In the genomic region with DNA sequence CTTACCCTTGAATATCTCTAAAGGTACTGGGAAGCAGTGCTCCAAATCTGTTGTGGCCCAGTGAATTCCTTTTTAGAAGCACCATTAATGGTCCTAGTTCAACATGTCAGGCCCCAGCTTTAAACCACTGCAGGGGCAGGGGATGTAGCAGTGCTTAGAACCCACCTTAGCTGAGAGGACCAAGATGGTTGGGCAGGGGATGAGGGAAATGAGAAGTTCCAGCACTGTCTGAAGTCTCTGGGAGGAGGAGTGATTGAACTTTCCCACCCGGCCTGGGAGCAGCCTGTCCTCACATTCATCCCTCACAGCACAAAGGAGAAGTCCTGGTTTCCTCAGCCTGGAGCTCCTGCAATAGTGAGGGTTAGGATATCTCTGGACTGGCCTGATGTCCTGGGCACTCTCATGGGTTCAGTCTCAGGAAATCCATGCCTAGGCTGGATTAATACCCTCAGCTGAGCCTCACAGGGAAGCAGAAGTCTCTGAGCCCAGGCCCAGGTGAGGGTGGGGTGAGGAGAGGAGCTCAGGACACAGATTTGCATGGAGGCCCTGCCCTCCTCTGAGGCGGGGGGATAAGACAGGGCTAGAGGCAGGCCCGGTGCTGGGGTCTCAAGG, we compare ENCODE assay signal across 24 cellular contexts. TPM values are rescaled to one million over a fixed set of nuclear protein-coding genes. Genes with fewer than 3 reads are reported as not detected.
"Had no signal": no experiment of that assay in that cellular context is flagged by ENCODE, and none has a peak within 500 bp of the region (broad histone marks: within the 10 kb centered on the region; RNA-seq: fewer than 3 reads in every experiment).

No MANE protein-coding gene starts in this region.

- H3K4me1 ChIP-seq: left ventricle myocardium inferior, neural progenitor cell, parathyroid adenoma, psoas muscle, sigmoid colon, tibial nerve, uterus had no signal

- H3K27me3 ChIP-seq: uterus had no signal

- H2AFZ ChIP-seq: neural progenitor cell, parathyroid adenoma had no signal

- H3K36me3 ChIP-seq: left ventricle myocardium inferior, neural progenitor cell, sigmoid colon, spleen, tibial nerve, uterus had no signal

- H3K9me3 Mint-ChIP-seq: immature natural killer cell; mesothelial cell of epicardium; naive B cell; natural killer cell; nephron progenitor cell; neural progenitor cell; stimulated activated effector memory CD8-positive, alpha-beta T cell treated with anti-CD3 and anti-CD28 coated beads, Interleukin-12 subunit alpha, Interleukin-12 subunit beta, amount 100 ng/mL, for 72 hours; stimulated activated naive CD8-positive, alpha-beta T cell treated with anti-CD3 and anti-CD28 coated beads, Interleukin-15, amount 100 ng/mL, for 72 hours; type B pancreatic cell had no signal

- H3K79me2 ChIP-seq: parathyroid adenoma had no signal

- H3K36me3 Mint-ChIP-seq: immature natural killer cell; mesothelial cell of epicardium; naive B cell; natural killer cell; neural progenitor cell; stimulated activated effector memory CD8-positive, alpha-beta T cell treated with anti-CD3 and anti-CD28 coated beads, Interleukin-12 subunit alpha, Interleukin-12 subunit beta, amount 100 ng/mL, for 72 hours; type B pancreatic cell had no signal

- H3K4me2 ChIP-seq: neural progenitor cell had no signal

- H3K27ac ChIP-seq: left ventricle myocardium inferior, neural progenitor cell, parathyroid adenoma, psoas muscle, sigmoid colon, spleen, tibial nerve, uterus had no signal

- H3K4me3 Mint-ChIP-seq: immature natural killer cell; mesothelial cell of epicardium; natural killer cell; nephron progenitor cell; neural progenitor cell; stimulated activated effector memory CD8-positive, alpha-beta T cell treated with anti-CD3 and anti-CD28 coated beads, Interleukin-12 subunit alpha, Interleukin-12 subunit beta, amount 100 ng/mL, for 72 hours; stimulated activated naive CD8-positive, alpha-beta T cell treated with anti-CD3 and anti-CD28 coated beads, Interleukin-15, amount 100 ng/mL, for 72 hours; type B pancreatic cell had no signal

- H3K9me3 ChIP-seq: left ventricle myocardium inferior, psoas muscle, sigmoid colon, spleen, tibial nerve, uterus had no signal

- H3K9ac ChIP-seq: neural progenitor cell, parathyroid adenoma had no signal

- H3K4me3 ChIP-seq: left ventricle myocardium inferior, lung, neural progenitor cell, psoas muscle, sigmoid colon, spleen, tibial nerve, uterus had no signal

- H3K27ac Mint-ChIP-seq: immature natural killer cell; mesothelial cell of epicardium; natural killer cell; nephron progenitor cell; neural progenitor cell; stimulated activated effector memory CD8-positive, alpha-beta T cell treated with anti-CD3 and anti-CD28 coated beads, Interleukin-12 subunit alpha, Interleukin-12 subunit beta, amount 100 ng/mL, for 72 hours; type B pancreatic cell had no signal

- ATAC-seq: psoas muscle had no signal

- H3K27me3 Mint-ChIP-seq: naive B cell had no signal

- H3K4me1 Mint-ChIP-seq: immature natural killer cell; mesothelial cell of epicardium; natural killer cell; neural progenitor cell; stimulated activated effector memory CD8-positive, alpha-beta T cell treated with anti-CD3 and anti-CD28 coated beads, Interleukin-12 subunit alpha, Interleukin-12 subunit beta, amount 100 ng/mL, for 72 hours; stimulated activated naive CD8-positive, alpha-beta T cell treated with anti-CD3 and anti-CD28 coated beads, Interleukin-15, amount 100 ng/mL, for 72 hours had no signal

RNA-seq across cellular contexts. Expression of a gene that starts 28.6 kb away (rescaled TPM):
- total RNA-seq: left ventricle myocardium inferior, lower leg skin, mesothelial cell of epicardium, mononuclear cell, natural killer cell, omental fat pad, posterior vena cava, psoas muscle, temporal lobe, tibial nerve, ureter had no signal

RNA-seq across cellular contexts. Expression of a gene that starts 56.7 kb away (rescaled TPM):
- total RNA-seq: kidney epithelial cell, left ventricle myocardium inferior, lower leg skin, mesothelial cell of epicardium, mononuclear cell, natural killer cell, omental fat pad, posterior vena cava, psoas muscle, sigmoid colon, spleen, temporal lobe, tibial nerve, ureter, uterus had no signal
